9 cellular contexts compared by ENCODE assay signal in genomic region chr20:37519508-37520416, GRCh38. TPM values are rescaled to one million over a fixed set of nuclear protein-coding genes. Genes with fewer than 3 reads are reported as not detected.
DNase-seq lines count a peak whose midpoint lies in the region; ATAC-seq and TF ChIP-seq lines count a peak whose summit lies in the region.
"Had no signal": no experiment of that assay in that cellular context is flagged by ENCODE, and none has a peak within 500 bp of the region (broad histone marks: within the 10 kb centered on the region; RNA-seq: fewer than 3 reads in every experiment).

No MANE protein-coding gene starts in this region.

- H3K36me3 ChIP-seq in neuronal stem cell (replicated peaks in 1 of 2; ENCODE audit: control insufficient read depth in 2 of 2, insufficient read depth in 2 of 2, low read length in 2 of 2): peaks cover 0 to 77% of the 10 kb centered on the region in 2 donors
- peaks cover 4% of the 10 kb centered on the region for H3K36me3 ChIP-seq in colonic mucosa

- DNase-seq in NCI-H2171 treated with DMSO at 0.1 percent for 48 hours (lab: John Stamatoyannopoulos, UW): peak; percentile 62
- DNase-seq in dorsolateral prefrontal cortex: peak in 1 of 10 donors; percentile 13
- DNase-seq in neuronal stem cell (ENCODE audit: low spot score): no peak
- DNase-seq in effector memory CD8-positive, alpha-beta T cell: no peak
- DNase-seq in Calu3: no peak
- no peak for DNase-seq in colonic mucosa

- no peak overlapping the region for H3K4ac ChIP-seq in neuronal stem cell (ENCODE audit: low read length)

- no peak overlapping the region for H2AK5ac ChIP-seq in neuronal stem cell (ENCODE audit: low read depth, low read length)

- H3K4me1 ChIP-seq in neuronal stem cell (ENCODE audit: control insufficient read depth in 2 of 2, insufficient read depth in 1 of 2, low read depth in 1 of 2, low read length in 2 of 2) (peaks cover 16 to 20% of the 10 kb centered on the region in 2 donors), colonic mucosa (peaks cover 7% of the 10 kb centered on the region)

- H3K4me3 ChIP-seq in dorsolateral prefrontal cortex: peak overlapping the region in 46 of 59 donors; percentile 1 to 100 (median 52)
- peak overlapping the region in 1 of 2 donors; percentile 9 for H3K4me3 ChIP-seq in neuronal stem cell (ENCODE audit: low read length in 2 of 2)
- no peak overlapping the region for H3K4me3 ChIP-seq in colonic mucosa

- peaks cover 39% of the 10 kb centered on the region for H3K36me3 Mint-ChIP-seq in effector memory CD8-positive, alpha-beta T cell (ENCODE audit: insufficient read depth)
- H3K36me3 Mint-ChIP-seq in Calu3 (ENCODE audit: insufficient read depth, unreplicated experiment): peaks cover 38% of the 10 kb centered on the region

- intact Hi-C loops in dorsolateral prefrontal cortex (cut with DNase I): loop anchor here in 1 of 2 donors (10.0 kb wide), 1 partner anchor 425 kb away; the partner anchor contains the start of gene RBL1
- intact Hi-C loops in Calu3 (cut with micrococcal nuclease; ENCODE audit: unreplicated experiment): no loop called here
- intact Hi-C loops in colonic mucosa (cut with DNase I): loop anchor here (5.0 kb wide), 1 partner anchor 122 kb away; no protein-coding TSS in a partner anchor

- H3K23ac ChIP-seq in neuronal stem cell (ENCODE audit: low read depth, low read length, poor library complexity): no peak overlapping the region

- H2AFZ ChIP-seq in neuronal stem cell (ENCODE audit: low read length): no peak overlapping the region

- no peak overlapping the region for H3K27ac Mint-ChIP-seq in effector memory CD8-positive, alpha-beta T cell
- no peak overlapping the region for H3K27ac Mint-ChIP-seq in Calu3 (ENCODE audit: unreplicated experiment)

- 0 out of 2 replicates have a peak, but pooled peaks have one; percentile 2 for TF ChIP-seq CTCF in GM12874 (IDR thresholded peaks at IDR 0.05; ENCODE audit: insufficient read depth, low read depth, low read length)
- TF ChIP-seq CTCF in dorsolateral prefrontal cortex (IDR thresholded peaks at IDR 0.05 in 54 of 56, conservative IDR thresholded peaks at IDR 0.05 in 2 of 56; ENCODE audit: low read depth in 1 of 56, partially characterized antibody in 56 of 56): no peak
- TF ChIP-seq CTCF in Calu3 (IDR thresholded peaks at IDR 0.05; ENCODE audit: unreplicated experiment): no peak
- no peak for TF ChIP-seq CTCF in colonic mucosa (IDR thresholded peaks at IDR 0.05)

- H2BK15ac ChIP-seq in neuronal stem cell (ENCODE audit: low read length): no peak overlapping the region

- no peak overlapping the region for H3K14ac ChIP-seq in neuronal stem cell (ENCODE audit: low read length)

- WGBS in neuronal stem cell (ENCODE audit: extremely low coverage in 2 of 2, insufficient read length in 2 of 2, insufficient replicate concordance in 1 of 2), 2 donors: no CpG with 5 or more reads among the region's 39 CpGs

- H3K4me3 Mint-ChIP-seq in effector memory CD8-positive, alpha-beta T cell: no peak overlapping the region
- no peak overlapping the region for H3K4me3 Mint-ChIP-seq in Calu3 (ENCODE audit: low read depth, unreplicated experiment)

- no peak overlapping the region for H4K8ac ChIP-seq in neuronal stem cell (ENCODE audit: low read depth, low read length)

- no peak overlapping the region for H2BK5ac ChIP-seq in neuronal stem cell (ENCODE audit: low read length)

- H2BK12ac ChIP-seq in neuronal stem cell (ENCODE audit: low read length): no peak overlapping the region

- no peak overlapping the region for H2BK120ac ChIP-seq in neuronal stem cell (ENCODE audit: low read depth, low read length)

- no peak overlapping the region for H3K9ac ChIP-seq in neuronal stem cell (ENCODE audit: low read depth, low read length, poor library complexity)
- no peak overlapping the region for H3K9ac ChIP-seq in colonic mucosa (ENCODE audit: low read depth in 2 of 2, low read length in 2 of 2)

- H3K9me3 ChIP-seq in neuronal stem cell (replicated peaks in 1 of 2; ENCODE audit: control insufficient read depth in 2 of 2, insufficient read depth in 1 of 2, low read depth in 1 of 2, low read length in 2 of 2) (peaks cover 2 to 41% of the 10 kb centered on the region in 2 donors), colonic mucosa (no peaks in the 10 kb centered on the region)

- no peak for ATAC-seq in effector memory CD8-positive, alpha-beta T cell (replicated peaks)
- no peak for ATAC-seq in HG02610 (IDR thresholded peaks at IDR 0.05; ENCODE audit: unreplicated experiment)

- peaks cover 20% of the 10 kb centered on the region for H3K79me1 ChIP-seq in neuronal stem cell (ENCODE audit: low read depth, low read length)

- BruUV-seq in Calu3 (replicated peaks; lab: Mats Ljungman, UMichigan): no TSS peak

- CTCF ChIA-PET in Calu3 (lab: Charles Lee): interaction anchor here (0.6 kb wide), 1 partner anchor 20 kb away, joined by 5 read pairs; no protein-coding TSS in a partner anchor

- H3K18ac ChIP-seq in neuronal stem cell (ENCODE audit: low read length): peak overlapping the region; percentile 68

- no peaks in the 10 kb centered on the region for H3K27me3 ChIP-seq in dorsolateral prefrontal cortex
- no peaks in the 10 kb centered on the region for H3K27me3 ChIP-seq in neuronal stem cell (ENCODE audit: control insufficient read depth in 3 of 3, insufficient read depth in 3 of 3, low read depth in 1 of 3, low read length in 3 of 3)
- H3K27me3 ChIP-seq in colonic mucosa: no peaks in the 10 kb centered on the region

- H4K91ac ChIP-seq in neuronal stem cell (ENCODE audit: low read depth, low read length, poor library complexity): no peak overlapping the region

- peak overlapping the region; percentile 52 for H3K4me2 ChIP-seq in neuronal stem cell (ENCODE audit: insufficient read depth, low read length, poor library complexity, severe bottlenecking)

- peaks cover 36 to 49% of the 10 kb centered on the region in 2 donors for H3K4me1 Mint-ChIP-seq in effector memory CD8-positive, alpha-beta T cell (ENCODE audit: low read depth in 2 of 2)
- H3K4me1 Mint-ChIP-seq in Calu3 (ENCODE audit: low read depth, unreplicated experiment): peaks cover 7% of the 10 kb centered on the region

- H3K27ac ChIP-seq in dorsolateral prefrontal cortex (peak overlapping the region in 30 of 59 donors; percentile 11 to 84 (median 56)), neuronal stem cell (replicated peaks; ENCODE audit: low read length) (no peak overlapping the region), colonic mucosa (no peak overlapping the region)

- no peaks in the 10 kb centered on the region for H3K9me3 Mint-ChIP-seq in effector memory CD8-positive, alpha-beta T cell
- peaks cover 2% of the 10 kb centered on the region for H3K9me3 Mint-ChIP-seq in Calu3 (ENCODE audit: low read depth, unreplicated experiment)

- H3K27me3 Mint-ChIP-seq in effector memory CD8-positive, alpha-beta T cell: no peaks in the 10 kb centered on the region
- H3K27me3 Mint-ChIP-seq in Calu3 (ENCODE audit: unreplicated experiment): no peaks in the 10 kb centered on the region

RNA-seq across cellular contexts. Expression of gene NNAT, which starts 1.3 kb away (rescaled TPM):
- total RNA-seq in dorsolateral prefrontal cortex (100 to 1,000 TPM in 2 of 120 experiments, 10 to 100 TPM in 118; 15.0 to 105 (median 49.6) TPM), Calu3 (2022) (not detected in 2 replicates), colonic mucosa (1 to 10 TPM in 1 of 2 donors, not detected in 1; 3.3 TPM)
- 549 TPM for polyA plus RNA-seq in neuronal stem cell (2013, experiment 1 of 2)
- polyA plus RNA-seq in neuronal stem cell (2013, experiment 2 of 2): 523 TPM
- total RNA-seq: RPMI7951 had no signal

RNA-seq across cellular contexts. Expression of gene BLCAP, which starts 7.9 kb away (rescaled TPM):
- total RNA-seq in dorsolateral prefrontal cortex (100 to 1,000 TPM in 118 of 120 experiments, 10 to 100 TPM in 2; 82.4 to 206 (median 151) TPM), Calu3 (2022) (90.4 and 114 TPM in 2 replicates), colonic mucosa (100 to 1,000 TPM in 1 of 2 donors, 10 to 100 TPM in 1; 87.2 to 103 TPM)
- 49.1 TPM for polyA plus RNA-seq in neuronal stem cell (2013, experiment 1 of 2)
- polyA plus RNA-seq in neuronal stem cell (2013, experiment 2 of 2): 48.5 TPM

Comparison
In these comparisons a context has a peak if more than half of its experiments do, and no peak if none do; other contexts are left out.
1. H3K27ac ChIP-seq: peak in dorsolateral prefrontal cortex (30 of 59); none in neuronal stem cell (single experiment) and colonic mucosa (single experiment).